ENCODE assay signal across 25 cellular contexts in the genomic region with DNA sequence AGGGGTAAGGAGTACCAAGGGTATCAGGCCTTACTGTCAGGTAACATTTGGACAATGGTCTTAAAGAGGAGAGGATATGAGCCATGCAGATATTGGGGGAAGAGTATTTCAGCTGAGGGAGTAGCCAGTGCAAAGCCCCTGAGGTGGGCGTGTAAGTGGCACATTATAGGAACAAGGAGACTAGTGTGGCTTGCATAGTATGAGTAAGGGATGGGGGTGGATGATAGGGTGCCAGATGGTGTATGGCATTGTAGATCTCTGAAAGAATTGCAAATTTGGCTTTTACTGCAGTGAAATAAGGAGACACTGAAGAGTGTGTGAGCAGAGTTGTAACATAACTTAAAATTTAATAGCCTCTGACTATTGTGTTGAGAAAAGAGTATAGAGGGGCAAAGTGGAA.
DNase-seq lines count a peak whose midpoint lies in the region; ATAC-seq, FAIRE-seq and TF ChIP-seq lines count a peak whose summit lies in the region.
"Had no signal": no experiment of that assay in that cellular context is flagged by ENCODE, and none has a peak within 500 bp of the region (broad histone marks: within the 10 kb centered on the region; RNA-seq: fewer than 3 reads in every experiment).

No MANE protein-coding gene starts in this region.

- H3K4me2 ChIP-seq in HepG2 (ENCODE audit: low read depth, low read length), result no peak overlapping the region
- H3K4me2 ChIP-seq: BLaER1 treated with 17β-estradiol and CSF1 and Interleukin-3, amounts not matched to agents 10 nM and 100 nM had no signal

- ATAC-seq in stimulated activated effector memory CD8-positive, alpha-beta T cell treated with anti-CD3 and anti-CD28 coated beads, Interleukin-12 subunit alpha, Interleukin-12 subunit beta, amount 100 ng/mL, for 72 hours, result peak; percentile 36
- no peak for ATAC-seq in GM19035 (IDR thresholded peaks at IDR 0.05; ENCODE audit: unreplicated experiment)
- ATAC-seq in HepG2, result no peak
- ATAC-seq: CD8-positive, alpha-beta T cell; GM12878 had no signal

- DNase-seq in Ammon's horn (ENCODE audit: low spot score) (peak; percentile 18), COLO829 (ENCODE audit: low spot score) (peak; percentile 13), inferior parietal cortex (ENCODE audit: extremely low spot score) (peak; percentile 34), NCI-H146 (lab: John Stamatoyannopoulos, UW) (no peak), HepG2 (ENCODE audit: low spot score) (no peak)
- DNase-seq in stimulated activated effector memory CD8-positive, alpha-beta T cell treated with anti-CD3 and anti-CD28 coated beads, Interleukin-12 subunit alpha, Interleukin-12 subunit beta, amount 100 ng/mL, for 72 hours (ENCODE audit: low spot score in 2 of 2), result no peak
- no peak for DNase-seq in stimulated activated naive CD4-positive, alpha-beta T cell treated with Interleukin-2 at 50 U/mL for 16 hours (lab: John Stamatoyannopoulos, UW)
- DNase-seq: 8988T; ACHN; CD4-positive, alpha-beta T cell; CD8-positive, alpha-beta T cell; COR-L47; DMS153; DMS53; DMS79; DND-41; EL; GDM1 had no signal

- in situ Hi-C loops in HepG2 (cut with HindIII; ENCODE audit: extremely low pct_ligation_motif_present, low pct_unique_long_range_greater_than_20kb), result no loop called here

- no peak overlapping the region for H3K4me3 ChIP-seq in HepG2 (replicated peaks in 1 of 3; ENCODE audit: insufficient read depth in 1 of 3, low read depth in 2 of 3, low read length in 3 of 3)
- H3K4me3 ChIP-seq: BLaER1 treated with 17β-estradiol and CSF1 and Interleukin-3, amounts not matched to agents 10 nM and 100 nM; GM12878 had no signal

- no peaks in the 10 kb centered on the region for H3K36me3 Mint-ChIP-seq in stimulated activated effector memory CD8-positive, alpha-beta T cell treated with anti-CD3 and anti-CD28 coated beads, Interleukin-12 subunit alpha, Interleukin-12 subunit beta, amount 100 ng/mL, for 72 hours
- H3K36me3 Mint-ChIP-seq: CD8-positive, alpha-beta T cell had no signal

- no peaks in the 10 kb centered on the region for H4K20me1 ChIP-seq in HepG2 (ENCODE audit: insufficient read depth, low read length)
- H4K20me1 ChIP-seq: BLaER1 treated with 17β-estradiol and CSF1 and Interleukin-3, amounts not matched to agents 10 nM and 100 nM had no signal

- H3K4me3 Mint-ChIP-seq in stimulated activated effector memory CD8-positive, alpha-beta T cell treated with anti-CD3 and anti-CD28 coated beads, Interleukin-12 subunit alpha, Interleukin-12 subunit beta, amount 100 ng/mL, for 72 hours, result no peak overlapping the region
- H3K4me3 Mint-ChIP-seq: B cell; CD4-positive, alpha-beta T cell; CD8-positive, alpha-beta T cell had no signal

- no TSS peak for BruUV-seq in HepG2 (replicated peaks; lab: Mats Ljungman, UMichigan)

- H3K9ac ChIP-seq in HepG2 (ENCODE audit: insufficient read depth, low read depth, low read length), result no peak overlapping the region
- H3K9ac ChIP-seq: BLaER1 treated with 17β-estradiol and CSF1 and Interleukin-3, amounts not matched to agents 10 nM and 100 nM had no signal

- CTCF ChIA-PET in HepG2 (lab: Yijun Ruan, JAX; ENCODE audit: low intra/inter-chr PET ratio, low total read pairs), result no interaction called here

- FAIRE-seq in HepG2 (lab: Jason Lieb, UNC), result no peak
- FAIRE-seq: GM12878, GM12892, GM18507 had no signal

- no peak for TF ChIP-seq POLR2A in HepG2 (IDR thresholded peaks at IDR 0.05; ENCODE audit: insufficient read depth in 1 of 2, low read depth in 2 of 2, low read length in 2 of 2)

- H3K79me2 ChIP-seq in HepG2 (ENCODE audit: insufficient read depth, low read length), result no peaks in the 10 kb centered on the region

- no peak overlapping the region for H3K27ac Mint-ChIP-seq in stimulated activated effector memory CD8-positive, alpha-beta T cell treated with anti-CD3 and anti-CD28 coated beads, Interleukin-12 subunit alpha, Interleukin-12 subunit beta, amount 100 ng/mL, for 72 hours
- H3K27ac Mint-ChIP-seq: B cell; CD4-positive, alpha-beta T cell; CD8-positive, alpha-beta T cell had no signal

- H2AFZ ChIP-seq in HepG2 (ENCODE audit: low read length), result no peak overlapping the region

- no peak for TF ChIP-seq RAD21 in HepG2 (CRISPR knock-in tag; IDR thresholded peaks at IDR 0.05)

- H3K4me1 Mint-ChIP-seq in stimulated activated effector memory CD8-positive, alpha-beta T cell treated with anti-CD3 and anti-CD28 coated beads, Interleukin-12 subunit alpha, Interleukin-12 subunit beta, amount 100 ng/mL, for 72 hours, result no peaks in the 10 kb centered on the region
- H3K4me1 Mint-ChIP-seq: B cell had no signal

- H3K4me1 ChIP-seq in HepG2 (ENCODE audit: insufficient read depth, low read length), result no peaks in the 10 kb centered on the region
- H3K4me1 ChIP-seq: BLaER1 treated with 17β-estradiol and CSF1 and Interleukin-3, amounts not matched to agents 10 nM and 100 nM had no signal

- H3K9me3 ChIP-seq in HepG2 (ENCODE audit: low read length), result no peaks in the 10 kb centered on the region

- H3K27me3 ChIP-seq in HepG2 (ENCODE audit: control insufficient read depth in 1 of 2, insufficient read depth in 2 of 2, low read length in 2 of 2), result no peaks in the 10 kb centered on the region
- H3K27me3 ChIP-seq: BLaER1 treated with 17β-estradiol and CSF1 and Interleukin-3, amounts not matched to agents 10 nM and 100 nM had no signal

- no peaks in the 10 kb centered on the region for H3K36me3 ChIP-seq in HepG2 (replicated peaks in 1 of 2; ENCODE audit: control insufficient read depth in 1 of 2, insufficient read depth in 2 of 2, low read length in 2 of 2)
- H3K36me3 ChIP-seq: BLaER1 treated with 17β-estradiol and CSF1 and Interleukin-3, amounts not matched to agents 10 nM and 100 nM had no signal

- no peaks in the 10 kb centered on the region for H3K9me3 Mint-ChIP-seq in stimulated activated effector memory CD8-positive, alpha-beta T cell treated with anti-CD3 and anti-CD28 coated beads, Interleukin-12 subunit alpha, Interleukin-12 subunit beta, amount 100 ng/mL, for 72 hours
- H3K9me3 Mint-ChIP-seq: CD4-positive, alpha-beta T cell; CD8-positive, alpha-beta T cell had no signal

- 41% methylated on average over 1 of the region's 1 CpG for WGBS in HepG2 (ENCODE audit: low lambda C conversion rate)

- H3K27ac ChIP-seq in HepG2 (ENCODE audit: extremely low read length, insufficient read depth, low read length), result no peak overlapping the region
- H3K27ac ChIP-seq: BLaER1 treated with 17β-estradiol and CSF1 and Interleukin-3, amounts not matched to agents 10 nM and 100 nM; C4-2B had no signal

- no peak for TF ChIP-seq CTCF in HepG2 (CRISPR knock-in tag; IDR thresholded peaks at IDR 0.05)

- intact Hi-C loops in HepG2 (cut with micrococcal nuclease; ENCODE audit: unreplicated experiment), result no loop called here

- POLR2A ChIA-PET in HepG2 (lab: Yijun Ruan, JAX), result no interaction called here

- TF ChIP-seq EP300 in HepG2 (IDR thresholded peaks at IDR 0.05; ENCODE audit: low read depth in 2 of 2, low read length in 2 of 2) (no peak), HepG2 (CRISPR knock-in tag; IDR thresholded peaks at IDR 0.05; ENCODE audit: borderline replicate concordance) (no peak)

TF ChIP-seq in HepG2, 621 proteins besides CTCF, POLR2A, EP300 and RAD21 (continues in another document):
- no peak for TF ChIP-seq ZNF780A (CRISPR knock-in tag; IDR thresholded peaks at IDR 0.05)
- TF ChIP-seq, protein P1, sequence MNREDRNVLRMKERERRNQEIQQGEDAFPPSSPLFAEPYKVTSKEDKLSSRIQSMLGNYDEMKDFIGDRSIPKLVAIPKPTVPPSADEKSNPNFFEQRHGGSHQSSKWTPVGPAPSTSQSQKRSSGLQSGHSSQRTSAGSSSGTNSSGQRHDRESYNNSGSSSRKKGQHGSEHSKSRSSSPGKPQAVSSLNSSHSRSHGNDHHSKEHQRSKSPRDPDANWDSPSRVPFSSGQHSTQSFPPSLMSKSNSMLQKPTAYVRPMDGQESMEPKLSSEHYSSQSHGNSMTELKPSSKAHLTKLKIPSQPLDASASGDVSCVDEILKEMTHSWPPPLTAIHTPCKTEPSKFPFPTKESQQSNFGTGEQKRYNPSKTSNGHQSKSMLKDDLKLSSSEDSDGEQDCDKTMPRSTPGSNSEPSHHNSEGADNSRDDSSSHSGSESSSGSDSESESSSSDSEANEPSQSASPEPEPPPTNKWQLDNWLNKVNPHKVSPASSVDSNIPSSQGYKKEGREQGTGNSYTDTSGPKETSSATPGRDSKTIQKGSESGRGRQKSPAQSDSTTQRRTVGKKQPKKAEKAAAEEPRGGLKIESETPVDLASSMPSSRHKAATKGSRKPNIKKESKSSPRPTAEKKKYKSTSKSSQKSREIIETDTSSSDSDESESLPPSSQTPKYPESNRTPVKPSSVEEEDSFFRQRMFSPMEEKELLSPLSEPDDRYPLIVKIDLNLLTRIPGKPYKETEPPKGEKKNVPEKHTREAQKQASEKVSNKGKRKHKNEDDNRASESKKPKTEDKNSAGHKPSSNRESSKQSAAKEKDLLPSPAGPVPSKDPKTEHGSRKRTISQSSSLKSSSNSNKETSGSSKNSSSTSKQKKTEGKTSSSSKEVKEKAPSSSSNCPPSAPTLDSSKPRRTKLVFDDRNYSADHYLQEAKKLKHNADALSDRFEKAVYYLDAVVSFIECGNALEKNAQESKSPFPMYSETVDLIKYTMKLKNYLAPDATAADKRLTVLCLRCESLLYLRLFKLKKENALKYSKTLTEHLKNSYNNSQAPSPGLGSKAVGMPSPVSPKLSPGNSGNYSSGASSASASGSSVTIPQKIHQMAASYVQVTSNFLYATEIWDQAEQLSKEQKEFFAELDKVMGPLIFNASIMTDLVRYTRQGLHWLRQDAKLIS (CRISPR knock-in tag; IDR thresholded peaks at IDR 0.05), result no peak
- TF ChIP-seq, protein P2, sequence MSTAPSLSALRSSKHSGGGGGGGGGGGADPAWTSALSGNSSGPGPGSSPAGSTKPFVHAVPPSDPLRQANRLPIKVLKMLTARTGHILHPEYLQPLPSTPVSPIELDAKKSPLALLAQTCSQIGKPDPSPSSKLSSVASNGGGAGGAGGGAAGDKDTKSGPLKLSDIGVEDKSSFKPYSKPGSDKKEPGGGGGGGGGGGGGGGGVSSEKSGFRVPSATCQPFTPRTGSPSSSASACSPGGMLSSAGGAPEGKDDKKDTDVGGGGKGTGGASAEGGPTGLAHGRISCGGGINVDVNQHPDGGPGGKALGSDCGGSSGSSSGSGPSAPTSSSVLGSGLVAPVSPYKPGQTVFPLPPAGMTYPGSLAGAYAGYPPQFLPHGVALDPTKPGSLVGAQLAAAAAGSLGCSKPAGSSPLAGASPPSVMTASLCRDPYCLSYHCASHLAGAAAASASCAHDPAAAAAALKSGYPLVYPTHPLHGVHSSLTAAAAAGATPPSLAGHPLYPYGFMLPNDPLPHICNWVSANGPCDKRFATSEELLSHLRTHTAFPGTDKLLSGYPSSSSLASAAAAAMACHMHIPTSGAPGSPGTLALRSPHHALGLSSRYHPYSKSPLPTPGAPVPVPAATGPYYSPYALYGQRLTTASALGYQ (CRISPR knock-in tag; IDR thresholded peaks at IDR 0.05), result no peak
- TF ChIP-seq NFE2 (CRISPR knock-in tag; IDR thresholded peaks at IDR 0.05), result no peak
- no peak for TF ChIP-seq ZNF605 (CRISPR knock-in tag; IDR thresholded peaks at IDR 0.05)
- no peak for TF ChIP-seq IKZF4 (CRISPR knock-in tag; IDR thresholded peaks at IDR 0.05; ENCODE audit: borderline replicate concordance, low read depth, not compliant biosample characterization)
- no peak for TF ChIP-seq ZNF773 (CRISPR knock-in tag; IDR thresholded peaks at IDR 0.05; ENCODE audit: borderline replicate concordance)
- TF ChIP-seq ZNF564 (CRISPR knock-in tag; IDR thresholded peaks at IDR 0.05), result no peak

Comparison
In these comparisons a context has a peak if more than half of its experiments do, and no peak if none do; other contexts are left out.
1. DNase-seq: peak in Ammon's horn (single experiment), COLO829 (single experiment) and inferior parietal cortex (single experiment); none in stimulated activated effector memory CD8-positive, alpha-beta T cell treated with anti-CD3 and anti-CD28 coated beads, Interleukin-12 subunit alpha, Interleukin-12 subunit beta, amount 100 ng/mL, for 72 hours (0 of 2), NCI-H146 (single experiment), stimulated activated naive CD4-positive, alpha-beta T cell treated with Interleukin-2 at 50 U/mL for 16 hours (single experiment) and HepG2 (single experiment).